ENCODE assay signal across 31 cellular contexts in the genomic region with DNA sequence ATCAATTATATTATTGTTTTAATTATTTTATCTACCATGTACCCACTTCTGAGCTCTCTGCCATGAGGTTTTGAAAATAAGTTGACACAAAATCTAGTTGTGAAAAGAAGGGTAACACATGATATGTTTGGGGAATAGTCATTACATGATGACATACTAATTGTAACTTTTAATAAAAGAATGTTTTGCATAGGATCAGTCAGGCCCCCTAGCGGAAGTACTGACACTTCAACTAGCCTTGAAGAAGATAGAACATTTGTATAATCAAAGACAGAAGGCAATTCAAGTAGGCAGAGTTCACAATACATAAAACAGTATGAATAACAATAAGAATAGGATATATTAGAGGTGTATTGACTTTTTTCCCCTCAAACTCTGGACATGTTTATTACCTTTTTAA.
DNase-seq lines count a peak whose midpoint lies in the region; ATAC-seq and TF ChIP-seq lines count a peak whose summit lies in the region.
"Had no signal": no experiment of that assay in that cellular context is flagged by ENCODE, and none has a peak within 500 bp of the region (broad histone marks: within the 10 kb centered on the region; RNA-seq: fewer than 3 reads in every experiment).

No MANE protein-coding gene starts in this region.

- H3K9ac ChIP-seq in SK-N-SH = no peak overlapping the region

- H3K9me3 Mint-ChIP-seq in WTC11 (no peaks in the 10 kb centered on the region), progenitor cell of endocrine pancreas (ENCODE audit: low read depth) (no peaks in the 10 kb centered on the region)

- no peaks in the 10 kb centered on the region for H3K9me3 ChIP-seq in SK-N-SH
- H3K9me3 ChIP-seq: adrenal gland, lower lobe of right lung, pancreas had no signal

- H3K79me2 ChIP-seq in SK-N-SH (ENCODE audit: insufficient read depth) = no peaks in the 10 kb centered on the region

- H3K4me1 Mint-ChIP-seq in WTC11 = no peaks in the 10 kb centered on the region
- H3K4me1 Mint-ChIP-seq in progenitor cell of endocrine pancreas (ENCODE audit: low read depth) = peaks cover 1% of the 10 kb centered on the region
- H3K4me1 Mint-ChIP-seq: activated CD4-positive, alpha-beta T cell treated with anti-CD3 and anti-CD28 coated beads, Interleukin-2, amount 10 ng/mL, durations not matched to agents 24 days and 14 days; nephron had no signal

- H3K27me3 Mint-ChIP-seq in WTC11 (ENCODE audit: low read depth) (no peaks in the 10 kb centered on the region), progenitor cell of endocrine pancreas (no peaks in the 10 kb centered on the region)
- H3K27me3 Mint-ChIP-seq: activated CD4-positive, alpha-beta T cell treated with anti-CD3 and anti-CD28 coated beads, Interleukin-2, amount 10 ng/mL, durations not matched to agents 24 days and 14 days; type B pancreatic cell had no signal

- H3K4me3 Mint-ChIP-seq in WTC11 = no peak overlapping the region
- H3K4me3 Mint-ChIP-seq in progenitor cell of endocrine pancreas (ENCODE audit: low read depth) = no peak overlapping the region
- H3K4me3 Mint-ChIP-seq: activated CD4-positive, alpha-beta T cell treated with anti-CD3 and anti-CD28 coated beads, Interleukin-2, amount 10 ng/mL, durations not matched to agents 24 days and 14 days; nephron; type B pancreatic cell had no signal

- TF ChIP-seq CTCF in SK-N-SH (IDR thresholded peaks at IDR 0.05) (peak; percentile 45), NB4 (IDR thresholded peaks at IDR 0.05; ENCODE audit: low read depth, low read length) (peak; percentile 15), WTC11 (IDR thresholded peaks at IDR 0.05) (no peak), progenitor cell of endocrine pancreas (IDR thresholded peaks at IDR 0.05; ENCODE audit: unreplicated experiment) (peak; percentile 29)

- POLR2A ChIA-PET in SK-N-SH (lab: Yijun Ruan, JAX) = no interaction called here
- POLR2A ChIA-PET in WTC11 (lab: Charles Lee) = no interaction called here

- H3K36me3 ChIP-seq in SK-N-SH (replicated peaks in 1 of 2; ENCODE audit: control insufficient read depth in 1 of 2, insufficient read depth in 2 of 2, low read length in 1 of 2) = no peaks in the 10 kb centered on the region
- H3K36me3 ChIP-seq: adrenal gland, brain microvascular endothelial cell, lower lobe of right lung, pancreas had no signal

- no peaks in the 10 kb centered on the region for H3K9me2 ChIP-seq in SK-N-SH

- DNase-seq in SK-N-SH (no peak), NB4 (ENCODE audit: low read depth) (peak; percentile 7), WTC11 (ENCODE audit: low spot score) (no peak), progenitor cell of endocrine pancreas (ENCODE audit: low spot score, unreplicated experiment) (no peak), NOMO-1 treated with dmso at 0.1 percent for 144 hours (lab: John Stamatoyannopoulos, UW; ENCODE audit: unreplicated experiment) (no peak)
- DNase-seq in activated T-cell treated with anti-CD3 and anti-CD28 coated beads, Interleukin-2, amount 50 U/mL, for 1 hour = no peak
- DNase-seq: activated CD4-positive, alpha-beta T cell treated with anti-CD3 and anti-CD28 coated beads, Interleukin-2, amount 10 ng/mL, durations not matched to agents 24 days and 14 days; activated T-cell treated with anti-CD3 and anti-CD28 coated beads, Interleukin-2, amount 50 U/mL, for 48 hours; adrenal gland; brain microvascular endothelial cell; COR-L47; DND-41; head of caudate nucleus; IMR-90; kidney glomerular epithelial cell; lower lobe of right lung; NCI-H1105; NCI-H187 treated with DMSO at 0.1 percent for 48 hours; NCI-H2171 treated with DMSO at 0.1 percent for 48 hours; NCI-H524; pancreas; right cardiac atrium; RPMI8226; stimulated activated CD4-positive, alpha-beta T cell treated with anti-CD3 and anti-CD28 coated beads, Interleukin-4, amount 100 ng/mL, for 1 hour; substantia nigra; T-helper 2 cell had no signal

- H3K4me1 ChIP-seq in SK-N-SH (ENCODE audit: control insufficient read depth in 1 of 2, insufficient read depth in 2 of 2, low read depth in 1 of 2, low read length in 1 of 2) = no peaks in the 10 kb centered on the region; a peak in 1 of 4 replicates
- H3K4me1 ChIP-seq: adrenal gland, lower lobe of right lung, pancreas had no signal

- ATAC-seq in SK-N-SH treated with all-trans-retinoic acid at 6 μM for 48 hours (no peak), WTC11 (0 out of 2 replicates have a peak, but pooled peaks have one; percentile 36), GM19035 (IDR thresholded peaks at IDR 0.05; ENCODE audit: unreplicated experiment) (no peak)
- ATAC-seq: lower lobe of right lung, pancreas, right cardiac atrium had no signal

- no peak overlapping the region for H2AFZ ChIP-seq in SK-N-SH (ENCODE audit: low read depth)

- H3K4me3 ChIP-seq in SK-N-SH (ENCODE audit: low read depth in 2 of 2, low read length in 1 of 2) (no peak overlapping the region), NB4 (ENCODE audit: low read depth, low read length) (no peak overlapping the region)
- H3K4me3 ChIP-seq: adrenal gland, lower lobe of right lung, pancreas had no signal

- TF ChIP-seq POLR2A in NB4 (IDR thresholded peaks at IDR 0.05; ENCODE audit: extremely low read depth, insufficient read length) = no peak

- no peaks in the 10 kb centered on the region for H3F3A ChIP-seq in SK-N-SH (replicated peaks; ENCODE audit: insufficient read depth)

- no peak for TF ChIP-seq RAD21 in SK-N-SH (IDR thresholded peaks at IDR 0.05; ENCODE audit: low read length)

- H3K4me2 ChIP-seq in SK-N-SH = no peak overlapping the region

- H3K27me3 ChIP-seq in SK-N-SH (ENCODE audit: insufficient read depth) = no peaks in the 10 kb centered on the region
- H3K27me3 ChIP-seq: adrenal gland, brain microvascular endothelial cell, pancreas had no signal

- 13% methylated on average over 1 of the region's 1 CpG for WGBS in SK-N-SH (ENCODE audit: low lambda C conversion rate)

- H3K36me3 Mint-ChIP-seq in WTC11 (no peaks in the 10 kb centered on the region), progenitor cell of endocrine pancreas (ENCODE audit: insufficient read depth) (no peaks in the 10 kb centered on the region)
- H3K36me3 Mint-ChIP-seq: type B pancreatic cell had no signal

- H4K20me1 ChIP-seq in SK-N-SH (ENCODE audit: insufficient read depth) = no peaks in the 10 kb centered on the region

- no peak for TF ChIP-seq EP300 in SK-N-SH (IDR thresholded peaks at IDR 0.05; ENCODE audit: borderline replicate concordance in 1 of 2, low read depth in 1 of 2, low read length in 1 of 2)

- no peak overlapping the region for H3K27ac ChIP-seq in SK-N-SH (ENCODE audit: low read depth in 2 of 2, low read length in 1 of 2)
- H3K27ac ChIP-seq: adrenal gland, brain microvascular endothelial cell, epithelial cell of prostate, lower lobe of right lung, pancreas had no signal

- CTCF ChIA-PET in SK-N-SH (lab: Yijun Ruan, JAX) (no interaction called here), WTC11 (lab: Charles Lee) (no interaction called here)

- H3K27ac Mint-ChIP-seq in WTC11 (no peak overlapping the region), progenitor cell of endocrine pancreas (no peak overlapping the region)
- H3K27ac Mint-ChIP-seq: activated CD4-positive, alpha-beta T cell treated with anti-CD3 and anti-CD28 coated beads, Interleukin-2, amount 10 ng/mL, durations not matched to agents 24 days and 14 days; nephron; type B pancreatic cell had no signal

TF ChIP-seq in SK-N-SH, 30 proteins besides CTCF, POLR2A, EP300 and RAD21 (continues in another document):
- no peak for TF ChIP-seq FOSL2 (IDR thresholded peaks at IDR 0.05; ENCODE audit: borderline replicate concordance, low read depth)
- TF ChIP-seq RCOR1 (IDR thresholded peaks at IDR 0.05; ENCODE audit: low read length) = no peak
- no peak for TF ChIP-seq YY1 (IDR thresholded peaks at IDR 0.05; ENCODE audit: low read depth)
- TF ChIP-seq RXRA (IDR thresholded peaks at IDR 0.05; ENCODE audit: borderline replicate concordance, low read depth) = no peak
- TF ChIP-seq JUND (IDR thresholded peaks at IDR 0.05) = no peak
- TF ChIP-seq ELF1 (IDR thresholded peaks at IDR 0.05) = no peak
- no peak for TF ChIP-seq NFIC (IDR thresholded peaks at IDR 0.05; ENCODE audit: borderline replicate concordance)
- no peak for TF ChIP-seq SMC3 (IDR thresholded peaks at IDR 0.05; ENCODE audit: low read depth, low read length)
- no peak for TF ChIP-seq FOXM1 (IDR thresholded peaks at IDR 0.05; ENCODE audit: low read depth)

TF ChIP-seq in SK-N-SH treated with all-trans-retinoic acid at 6 μM for 48 hours, 23 proteins besides CTCF, POLR2A, EP300 and RAD21:
- TF ChIP-seq, protein P1, sequence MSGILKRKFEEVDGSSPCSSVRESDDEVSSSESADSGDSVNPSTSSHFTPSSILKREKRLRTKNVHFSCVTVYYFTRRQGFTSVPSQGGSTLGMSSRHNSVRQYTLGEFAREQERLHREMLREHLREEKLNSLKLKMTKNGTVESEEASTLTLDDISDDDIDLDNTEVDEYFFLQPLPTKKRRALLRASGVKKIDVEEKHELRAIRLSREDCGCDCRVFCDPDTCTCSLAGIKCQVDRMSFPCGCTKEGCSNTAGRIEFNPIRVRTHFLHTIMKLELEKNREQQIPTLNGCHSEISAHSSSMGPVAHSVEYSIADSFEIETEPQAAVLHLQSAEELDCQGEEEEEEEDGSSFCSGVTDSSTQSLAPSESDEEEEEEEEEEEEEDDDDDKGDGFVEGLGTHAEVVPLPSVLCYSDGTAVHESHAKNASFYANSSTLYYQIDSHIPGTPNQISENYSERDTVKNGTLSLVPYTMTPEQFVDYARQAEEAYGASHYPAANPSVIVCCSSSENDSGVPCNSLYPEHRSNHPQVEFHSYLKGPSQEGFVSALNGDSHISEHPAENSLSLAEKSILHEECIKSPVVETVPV (CRISPR knock-in tag; IDR thresholded peaks at IDR 0.05) = no peak
- TF ChIP-seq ZNF70 (CRISPR knock-in tag; IDR thresholded peaks at IDR 0.05) = no peak
- no peak for TF ChIP-seq ZC3H10 (CRISPR knock-in tag; IDR thresholded peaks at IDR 0.05)

TF ChIP-seq in WTC11, 78 proteins besides CTCF, POLR2A, EP300 and RAD21 (continues in another document):
- TF ChIP-seq, protein P2, sequence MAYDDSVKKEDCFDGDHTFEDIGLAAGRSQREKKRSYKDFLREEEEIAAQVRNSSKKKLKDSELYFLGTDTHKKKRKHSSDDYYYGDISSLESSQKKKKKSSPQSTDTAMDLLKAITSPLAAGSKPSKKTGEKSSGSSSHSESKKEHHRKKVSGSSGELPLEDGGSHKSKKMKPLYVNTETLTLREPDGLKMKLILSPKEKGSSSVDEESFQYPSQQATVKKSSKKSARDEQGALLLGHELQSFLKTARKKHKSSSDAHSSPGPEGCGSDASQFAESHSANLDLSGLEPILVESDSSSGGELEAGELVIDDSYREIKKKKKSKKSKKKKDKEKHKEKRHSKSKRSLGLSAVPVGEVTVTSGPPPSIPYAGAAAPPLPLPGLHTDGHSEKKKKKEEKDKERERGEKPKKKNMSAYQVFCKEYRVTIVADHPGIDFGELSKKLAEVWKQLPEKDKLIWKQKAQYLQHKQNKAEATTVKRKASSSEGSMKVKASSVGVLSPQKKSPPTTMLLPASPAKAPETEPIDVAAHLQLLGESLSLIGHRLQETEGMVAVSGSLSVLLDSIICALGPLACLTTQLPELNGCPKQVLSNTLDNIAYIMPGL (CRISPR knock-in tag; IDR thresholded peaks at IDR 0.05) = no peak
- no peak for TF ChIP-seq GTF2I (CRISPR knock-in tag; conservative IDR thresholded peaks at IDR 0.05)
